22 cellular contexts compared by ENCODE assay signal in genomic region chr12:107457536-107457935, GRCh38.
"Had no signal": no experiment of that assay in that cellular context is flagged by ENCODE, and none has a peak within 500 bp of the region (broad histone marks: within the 10 kb centered on the region; RNA-seq: fewer than 3 reads in every experiment).

No MANE protein-coding gene starts in this region.

- H3K4me2 ChIP-seq: hepatocyte, neural progenitor cell had no signal

- ATAC-seq: left cardiac atrium; left lung; natural killer cell; sciatic nerve; stimulated activated effector memory CD8-positive, alpha-beta T cell treated with anti-CD3 and anti-CD28 coated beads, Interleukin-12 subunit alpha, Interleukin-12 subunit beta, amount 100 ng/mL, for 72 hours; upper lobe of right lung had no signal

- H3K27me3 ChIP-seq: hepatocyte, left lung, neural progenitor cell, ovary, right atrium auricular region, suprapubic skin, tibial artery, upper lobe of right lung had no signal

- H3K9me3 ChIP-seq: left lung, ovary, right atrium auricular region, suprapubic skin, thoracic aorta, tibial artery, upper lobe of right lung had no signal

- H3K79me2 ChIP-seq: hepatocyte had no signal

- H3K36me3 ChIP-seq: left lung, neural progenitor cell, ovary, right atrium auricular region, suprapubic skin, thoracic aorta, tibial artery, upper lobe of right lung had no signal

- H3K4me1 ChIP-seq: left lung, neural progenitor cell, right atrium auricular region, suprapubic skin, tibial artery, upper lobe of right lung had no signal

- H3K27ac ChIP-seq: hepatocyte, left lung, neural progenitor cell, ovary, right atrium auricular region, skin epidermis, suprapubic skin, thoracic aorta, tibial artery, upper lobe of right lung had no signal

- H3K9ac ChIP-seq: neural progenitor cell had no signal

- H2AFZ ChIP-seq: hepatocyte, neural progenitor cell had no signal

- H3K4me3 ChIP-seq: hepatocyte, left lung, lung, neural progenitor cell, ovary, right atrium auricular region, skin epidermis, suprapubic skin, thoracic aorta, tibial artery, upper lobe of right lung had no signal

- DNase-seq: kidney glomerular epithelial cell; left cardiac atrium; left lung; mesendoderm; naive B cell; natural killer cell; nephron progenitor cell; ovary; stimulated activated CD4-positive, alpha-beta T cell treated with anti-CD3 and anti-CD28 coated beads, Interleukin-4, amount 100 ng/mL, for 24 hours; stimulated activated naive CD4-positive, alpha-beta T cell; tibial artery; trophoblast cell; upper lobe of right lung had no signal
